ENCODE assay signal across 8 cellular contexts in the genomic region with DNA sequence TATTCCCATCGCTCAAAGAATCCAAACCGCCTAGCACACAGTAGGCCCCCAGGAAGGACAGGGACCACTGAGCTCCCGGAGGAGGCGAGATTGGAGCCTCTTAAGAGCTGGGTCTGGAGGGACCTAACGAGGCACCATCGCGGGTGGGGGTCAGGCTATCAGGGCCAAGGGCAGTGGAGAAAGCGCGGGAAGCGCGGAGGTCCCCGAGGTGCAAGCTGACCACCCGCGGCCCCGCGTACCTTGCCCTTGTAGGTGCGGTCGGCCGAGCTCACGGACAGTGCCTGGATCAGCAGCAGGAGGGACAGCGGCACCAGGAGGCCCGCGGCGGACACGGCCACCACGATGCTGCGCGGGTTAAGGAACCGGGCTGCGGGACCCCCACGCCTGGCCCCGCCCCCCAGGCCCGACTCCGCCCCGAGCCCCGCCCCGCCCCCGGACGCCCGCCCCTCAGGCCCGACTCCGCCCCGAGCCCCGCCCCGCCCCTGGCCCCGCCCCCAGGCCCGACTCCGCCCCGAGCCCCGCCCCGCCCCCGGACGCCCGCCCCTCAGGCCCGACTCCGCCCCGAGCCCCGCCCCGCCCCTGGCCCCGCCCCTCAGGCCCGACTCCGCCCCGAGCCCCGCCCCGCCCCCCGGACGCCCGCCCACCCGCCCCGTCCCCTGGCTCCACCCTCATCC. TPM values are rescaled to one million over a fixed set of nuclear protein-coding genes. Genes with fewer than 3 reads are reported as not detected.
DNase-seq lines count a peak whose midpoint lies in the region; ATAC-seq, FAIRE-seq and TF ChIP-seq lines count a peak whose summit lies in the region.

No MANE protein-coding gene starts in this region.

- H3K27me3 Mint-ChIP-seq in T-helper 2 cell treated with Interferon-gamma antibody and Interleukin-4, amounts not matched to agents 5 μg/mL and 100 μg/mL, for 36 hours (ENCODE audit: low read depth), result peaks cover 21% of the 10 kb centered on the region

- no peak overlapping the region for H3K27ac Mint-ChIP-seq in T-helper 2 cell treated with Interferon-gamma antibody and Interleukin-4, amounts not matched to agents 5 μg/mL and 100 μg/mL, for 36 hours

- TF ChIP-seq POLR2A in erythroblast (IDR thresholded peaks at IDR 0.05; ENCODE audit: low read length), result no peak

- H3K36me3 ChIP-seq in osteoblast (ENCODE audit: insufficient read depth, low read length), result no peaks in the 10 kb centered on the region

- ATAC-seq in HG03139 (IDR thresholded peaks at IDR 0.05; ENCODE audit: unreplicated experiment), result no peak

- peak overlapping the region; percentile 61 for H3K4me2 ChIP-seq in osteoblast (ENCODE audit: insufficient read depth, low read length)

- no peaks in the 10 kb centered on the region for H3K9me3 Mint-ChIP-seq in T-helper 2 cell treated with Interferon-gamma antibody and Interleukin-4, amounts not matched to agents 5 μg/mL and 100 μg/mL, for 36 hours

- no peaks in the 10 kb centered on the region for H3K79me2 ChIP-seq in osteoblast (ENCODE audit: insufficient read depth, low read length)

- no peak overlapping the region for H2AFZ ChIP-seq in osteoblast (ENCODE audit: low read length)

- H4K20me1 ChIP-seq in osteoblast (ENCODE audit: insufficient read depth, low read length), result no peaks in the 10 kb centered on the region

- peaks cover 15% of the 10 kb centered on the region for H3K27me3 ChIP-seq in osteoblast (ENCODE audit: insufficient read depth, low read length)

- no peak overlapping the region for H3K27ac ChIP-seq in osteoblast (ENCODE audit: low read depth, low read length)

- no peaks in the 10 kb centered on the region for H3K36me3 Mint-ChIP-seq in T-helper 2 cell treated with Interferon-gamma antibody and Interleukin-4, amounts not matched to agents 5 μg/mL and 100 μg/mL, for 36 hours (ENCODE audit: low read depth)

- H3K4me1 ChIP-seq in osteoblast (ENCODE audit: insufficient read depth, low read length), result peaks cover 2% of the 10 kb centered on the region

- no peak for TF ChIP-seq CTCF in osteoblast (IDR thresholded peaks at IDR 0.05; ENCODE audit: extremely low read depth, low read depth, low read length)

- FAIRE-seq in HTR-8/SVneo (lab: Jason Lieb, UNC), result no peak

- DNase-seq in GM03348 (ENCODE audit: low spot score) (peak; percentile 83), erythroblast (lab: John Stamatoyannopoulos, UW) (peak; percentile 58 to 69), osteoblast (ENCODE audit: insufficient read length, low spot score, missing footprints) (no peak), NCI-H82 (lab: John Stamatoyannopoulos, UW) (no peak), HTR-8/SVneo (ENCODE audit: insufficient read length, low spot score) (no peak), NCI-H2107 treated with DMSO at 0.1 percent for 48 hours (lab: John Stamatoyannopoulos, UW; ENCODE audit: unreplicated experiment) (no peak)
- DNase-seq in T-helper 2 cell treated with Interferon-gamma antibody and Interleukin-4, amounts not matched to agents 5 μg/mL and 100 μg/mL, for 36 hours (ENCODE audit: low spot score), result no peak

- H3K4me3 Mint-ChIP-seq in T-helper 2 cell treated with Interferon-gamma antibody and Interleukin-4, amounts not matched to agents 5 μg/mL and 100 μg/mL, for 36 hours, result peak overlapping the region; percentile 83

- H3K9me3 ChIP-seq in osteoblast (ENCODE audit: low read depth, low read length), result no peaks in the 10 kb centered on the region

- H3K4me3 ChIP-seq in osteoblast (ENCODE audit: insufficient read depth, low read length), result no peak overlapping the region

- H3K4me1 Mint-ChIP-seq in T-helper 2 cell treated with Interferon-gamma antibody and Interleukin-4, amounts not matched to agents 5 μg/mL and 100 μg/mL, for 36 hours (ENCODE audit: low read depth), result peaks cover 11% of the 10 kb centered on the region

RNA-seq across cellular contexts. Expression of gene ZDHHC19, which starts 3.9 kb away (rescaled TPM):
- total RNA-seq in osteoblast, result not detected in 2 replicates

RNA-seq across cellular contexts. Expression of gene SLC51A, which starts 9.0 kb away (rescaled TPM):
- total RNA-seq in osteoblast, result not detected in 2 replicates

Comparison
In these comparisons a context has a peak if more than half of its experiments do, and no peak if none do; other contexts are left out.
1. DNase-seq: peak in GM03348 (single experiment) and erythroblast (2 of 2); none in T-helper 2 cell treated with Interferon-gamma antibody and Interleukin-4, amounts not matched to agents 5 μg/mL and 100 μg/mL, for 36 hours (single experiment), osteoblast (single experiment), NCI-H82 (single experiment), HTR-8/SVneo (single experiment) and NCI-H2107 treated with DMSO at 0.1 percent for 48 hours (single experiment).